1 cellular context compared by ENCODE assay signal in the genomic region with DNA sequence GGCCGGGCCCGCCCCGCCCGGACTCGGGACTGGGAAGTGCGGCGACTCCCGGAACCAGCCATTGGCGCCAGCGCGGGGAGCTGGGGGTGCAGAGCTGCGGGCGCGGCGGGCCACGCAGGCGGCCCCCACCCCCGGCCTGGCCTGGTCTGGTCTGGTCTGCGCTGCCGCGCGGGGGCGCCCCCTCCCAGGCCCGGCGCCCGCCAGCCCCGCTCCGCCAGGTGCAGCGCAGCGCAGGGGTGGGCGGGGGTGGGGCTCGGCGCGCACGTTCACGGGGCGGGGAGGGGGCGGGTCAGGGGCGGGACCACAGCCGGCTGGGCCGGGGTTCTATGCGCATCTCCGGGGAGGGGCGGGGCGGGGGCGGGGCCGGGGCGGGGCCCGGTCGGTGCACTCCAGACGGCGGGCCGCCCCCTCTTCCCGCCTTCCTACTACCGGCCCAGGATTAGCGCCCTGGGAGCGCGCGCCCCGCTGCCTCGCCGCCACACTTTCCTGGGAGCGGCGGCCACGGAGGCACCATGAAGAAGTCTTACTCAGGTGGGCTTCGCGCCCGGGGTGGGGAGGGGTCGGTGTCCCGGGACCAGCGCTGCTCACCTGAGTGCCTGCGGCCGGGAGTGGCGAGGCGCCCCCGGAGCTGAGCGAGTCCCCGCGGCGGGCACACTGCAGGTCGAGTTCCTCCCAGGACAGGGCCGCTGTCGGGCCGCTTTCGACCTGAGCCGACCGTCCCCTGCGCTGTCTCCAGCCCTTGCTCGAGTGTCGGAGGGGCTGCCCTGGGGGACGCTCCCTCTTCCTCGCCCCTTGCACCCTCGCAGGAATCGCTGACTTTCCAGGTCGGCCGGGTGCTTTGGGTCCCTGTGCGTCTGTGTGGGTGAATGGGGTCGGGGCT.
A peak's percentile ranks its signal among the peaks of the same experiment; 100 is the strongest.
TF ChIP-seq lines count a peak whose summit lies in the region.

No MANE protein-coding gene starts in this region.

TF ChIP-seq in HepG2, 621 proteins besides CTCF, POLR2A, EP300 and RAD21 (continued from another document and continues in another):
- TF ChIP-seq ZNF160 (CRISPR knock-in tag; IDR thresholded peaks at IDR 0.05) (0 out of 2 replicates have a peak, but pooled peaks have one; percentile 34), ZNF616 (CRISPR knock-in tag; IDR thresholded peaks at IDR 0.05; ENCODE audit: low read depth) (peak; percentile 92), NFIC (IDR thresholded peaks at IDR 0.05; ENCODE audit: low read length) (no peak), HCFC1 (IDR thresholded peaks at IDR 0.05; ENCODE audit: low read depth, low read length) (no peak), ZNF136 (CRISPR knock-in tag; IDR thresholded peaks at IDR 0.05; ENCODE audit: low read depth) (0 out of 2 replicates have a peak, but pooled peaks have one; percentile 39), BHLHE40 (IDR thresholded peaks at IDR 0.05; ENCODE audit: low read length) (no peak), ZMYM3 (CRISPR knock-in tag; IDR thresholded peaks at IDR 0.05) (0 out of 2 replicates have a peak, but pooled peaks have one; percentile 3), ZNF660 (CRISPR knock-in tag; IDR thresholded peaks at IDR 0.05; ENCODE audit: borderline replicate concordance, low read depth) (no peak), RFX1 (IDR thresholded peaks at IDR 0.05) (no peak), ZNF883 (CRISPR knock-in tag; IDR thresholded peaks at IDR 0.05; ENCODE audit: not compliant biosample characterization) (peak; percentile 97), FLYWCH1 (CRISPR knock-in tag; IDR thresholded peaks at IDR 0.05) (no peak), ZNF101 (CRISPR knock-in tag; IDR thresholded peaks at IDR 0.05; ENCODE audit: borderline replicate concordance, low read depth) (no peak), TOPORS (CRISPR knock-in tag; IDR thresholded peaks at IDR 0.05) (no peak; the same call in none of the 2 replicates), KDM6A (CRISPR knock-in tag; IDR thresholded peaks at IDR 0.05; ENCODE audit: low read depth) (no peak), MEIS1 (CRISPR knock-in tag; IDR thresholded peaks at IDR 0.05; ENCODE audit: borderline replicate concordance) (peak; percentile 79), SMYD3 (CRISPR knock-in tag; IDR thresholded peaks at IDR 0.05) (no peak), ARNT (IDR thresholded peaks at IDR 0.05) (no peak), ZNF30 (CRISPR knock-in tag; IDR thresholded peaks at IDR 0.05) (no peak), TBP (CRISPR knock-in tag; IDR thresholded peaks at IDR 0.05) (no peak), ZBTB42 (CRISPR knock-in tag; IDR thresholded peaks at IDR 0.05) (no peak), SMARCC2 (IDR thresholded peaks at IDR 0.05) (no peak), ZNF737 (CRISPR knock-in tag; IDR thresholded peaks at IDR 0.05; ENCODE audit: borderline replicate concordance) (no peak), JUNB (CRISPR knock-in tag; IDR thresholded peaks at IDR 0.05; ENCODE audit: borderline replicate concordance) (peak; percentile 36; the same call in 1 of the 2 replicates), NR2C2 (CRISPR knock-in tag; IDR thresholded peaks at IDR 0.05; ENCODE audit: borderline replicate concordance) (no peak), ZNF558 (CRISPR knock-in tag; IDR thresholded peaks at IDR 0.05; ENCODE audit: borderline replicate concordance) (peak; percentile 50; the same call in 1 of the 2 replicates), ZNF841 (CRISPR knock-in tag; IDR thresholded peaks at IDR 0.05; ENCODE audit: borderline replicate concordance) (no peak), TRIM24 (CRISPR knock-in tag; IDR thresholded peaks at IDR 0.05) (no peak), SP5 (CRISPR knock-in tag; IDR thresholded peaks at IDR 0.05; ENCODE audit: borderline replicate concordance, low read depth) (no peak), ZNF484 (CRISPR knock-in tag; IDR thresholded peaks at IDR 0.05; ENCODE audit: borderline replicate concordance, low read depth) (0 out of 2 replicates have a peak, but pooled peaks have one; percentile 24), SIN3A (IDR thresholded peaks at IDR 0.05; ENCODE audit: borderline replicate concordance, low read depth, low read length) (peak; percentile 58; the same call in 1 of the 2 replicates), MED13 (CRISPR knock-in tag; IDR thresholded peaks at IDR 0.05) (no peak; the same call in 1 of the 2 replicates), JDP2 (CRISPR knock-in tag; IDR thresholded peaks at IDR 0.05; ENCODE audit: borderline replicate concordance) (no peak), STAG1 (CRISPR knock-in tag; IDR thresholded peaks at IDR 0.05) (peak; percentile 60), ZSCAN22 (CRISPR knock-in tag; IDR thresholded peaks at IDR 0.05) (no peak), MIER2 (CRISPR knock-in tag; IDR thresholded peaks at IDR 0.05) (no peak), ZFP36L2 (CRISPR knock-in tag; IDR thresholded peaks at IDR 0.05) (no peak; the same call in 1 of the 2 replicates)
- TF ChIP-seq, protein P1, sequence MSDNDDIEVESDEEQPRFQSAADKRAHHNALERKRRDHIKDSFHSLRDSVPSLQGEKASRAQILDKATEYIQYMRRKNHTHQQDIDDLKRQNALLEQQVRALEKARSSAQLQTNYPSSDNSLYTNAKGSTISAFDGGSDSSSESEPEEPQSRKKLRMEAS (IDR thresholded peaks at IDR 0.05) = no peak
- TF ChIP-seq, protein P2, sequence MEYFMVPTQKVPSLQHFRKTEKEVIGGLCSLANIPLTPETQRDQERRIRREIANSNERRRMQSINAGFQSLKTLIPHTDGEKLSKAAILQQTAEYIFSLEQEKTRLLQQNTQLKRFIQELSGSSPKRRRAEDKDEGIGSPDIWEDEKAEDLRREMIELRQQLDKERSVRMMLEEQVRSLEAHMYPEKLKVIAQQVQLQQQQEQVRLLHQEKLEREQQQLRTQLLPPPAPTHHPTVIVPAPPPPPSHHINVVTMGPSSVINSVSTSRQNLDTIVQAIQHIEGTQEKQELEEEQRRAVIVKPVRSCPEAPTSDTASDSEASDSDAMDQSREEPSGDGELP (IDR thresholded peaks at IDR 0.05; ENCODE audit: borderline replicate concordance, low read depth) = no peak
- TF ChIP-seq, protein P3, sequence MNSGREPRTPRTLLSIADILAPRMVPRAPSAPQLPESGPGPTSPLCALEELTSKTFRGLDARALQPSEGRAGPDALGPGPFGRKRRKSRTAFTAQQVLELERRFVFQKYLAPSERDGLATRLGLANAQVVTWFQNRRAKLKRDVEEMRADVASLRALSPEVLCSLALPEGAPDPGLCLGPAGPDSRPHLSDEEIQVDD (CRISPR knock-in tag; IDR thresholded peaks at IDR 0.05; ENCODE audit: borderline replicate concordance) = peak; percentile 84; the same call in 1 of the 2 replicates
- TF ChIP-seq, protein P4, sequence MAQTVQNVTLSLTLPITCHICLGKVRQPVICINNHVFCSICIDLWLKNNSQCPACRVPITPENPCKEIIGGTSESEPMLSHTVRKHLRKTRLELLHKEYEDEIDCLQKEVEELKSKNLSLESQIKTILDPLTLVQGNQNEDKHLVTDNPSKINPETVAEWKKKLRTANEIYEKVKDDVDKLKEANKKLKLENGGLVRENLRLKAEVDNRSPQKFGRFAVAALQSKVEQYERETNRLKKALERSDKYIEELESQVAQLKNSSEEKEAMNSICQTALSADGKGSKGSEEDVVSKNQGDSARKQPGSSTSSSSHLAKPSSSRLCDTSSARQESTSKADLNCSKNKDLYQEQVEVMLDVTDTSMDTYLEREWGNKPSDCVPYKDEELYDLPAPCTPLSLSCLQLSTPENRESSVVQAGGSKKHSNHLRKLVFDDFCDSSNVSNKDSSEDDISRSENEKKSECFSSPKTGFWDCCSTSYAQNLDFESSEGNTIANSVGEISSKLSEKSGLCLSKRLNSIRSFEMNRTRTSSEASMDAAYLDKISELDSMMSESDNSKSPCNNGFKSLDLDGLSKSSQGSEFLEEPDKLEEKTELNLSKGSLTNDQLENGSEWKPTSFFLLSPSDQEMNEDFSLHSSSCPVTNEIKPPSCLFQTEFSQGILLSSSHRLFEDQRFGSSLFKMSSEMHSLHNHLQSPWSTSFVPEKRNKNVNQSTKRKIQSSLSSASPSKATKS (CRISPR knock-in tag; IDR thresholded peaks at IDR 0.05) = no peak
- TF ChIP-seq, protein P5, sequence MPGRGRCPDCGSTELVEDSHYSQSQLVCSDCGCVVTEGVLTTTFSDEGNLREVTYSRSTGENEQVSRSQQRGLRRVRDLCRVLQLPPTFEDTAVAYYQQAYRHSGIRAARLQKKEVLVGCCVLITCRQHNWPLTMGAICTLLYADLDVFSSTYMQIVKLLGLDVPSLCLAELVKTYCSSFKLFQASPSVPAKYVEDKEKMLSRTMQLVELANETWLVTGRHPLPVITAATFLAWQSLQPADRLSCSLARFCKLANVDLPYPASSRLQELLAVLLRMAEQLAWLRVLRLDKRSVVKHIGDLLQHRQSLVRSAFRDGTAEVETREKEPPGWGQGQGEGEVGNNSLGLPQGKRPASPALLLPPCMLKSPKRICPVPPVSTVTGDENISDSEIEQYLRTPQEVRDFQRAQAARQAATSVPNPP (CRISPR knock-in tag; IDR thresholded peaks at IDR 0.05) = no peak
- TF ChIP-seq, protein P6, sequence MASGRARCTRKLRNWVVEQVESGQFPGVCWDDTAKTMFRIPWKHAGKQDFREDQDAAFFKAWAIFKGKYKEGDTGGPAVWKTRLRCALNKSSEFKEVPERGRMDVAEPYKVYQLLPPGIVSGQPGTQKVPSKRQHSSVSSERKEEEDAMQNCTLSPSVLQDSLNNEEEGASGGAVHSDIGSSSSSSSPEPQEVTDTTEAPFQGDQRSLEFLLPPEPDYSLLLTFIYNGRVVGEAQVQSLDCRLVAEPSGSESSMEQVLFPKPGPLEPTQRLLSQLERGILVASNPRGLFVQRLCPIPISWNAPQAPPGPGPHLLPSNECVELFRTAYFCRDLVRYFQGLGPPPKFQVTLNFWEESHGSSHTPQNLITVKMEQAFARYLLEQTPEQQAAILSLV (CRISPR knock-in tag; IDR thresholded peaks at IDR 0.05; ENCODE audit: borderline replicate concordance) = peak; percentile 55; the same call in 1 of the 2 replicates
- TF ChIP-seq, protein P7, sequence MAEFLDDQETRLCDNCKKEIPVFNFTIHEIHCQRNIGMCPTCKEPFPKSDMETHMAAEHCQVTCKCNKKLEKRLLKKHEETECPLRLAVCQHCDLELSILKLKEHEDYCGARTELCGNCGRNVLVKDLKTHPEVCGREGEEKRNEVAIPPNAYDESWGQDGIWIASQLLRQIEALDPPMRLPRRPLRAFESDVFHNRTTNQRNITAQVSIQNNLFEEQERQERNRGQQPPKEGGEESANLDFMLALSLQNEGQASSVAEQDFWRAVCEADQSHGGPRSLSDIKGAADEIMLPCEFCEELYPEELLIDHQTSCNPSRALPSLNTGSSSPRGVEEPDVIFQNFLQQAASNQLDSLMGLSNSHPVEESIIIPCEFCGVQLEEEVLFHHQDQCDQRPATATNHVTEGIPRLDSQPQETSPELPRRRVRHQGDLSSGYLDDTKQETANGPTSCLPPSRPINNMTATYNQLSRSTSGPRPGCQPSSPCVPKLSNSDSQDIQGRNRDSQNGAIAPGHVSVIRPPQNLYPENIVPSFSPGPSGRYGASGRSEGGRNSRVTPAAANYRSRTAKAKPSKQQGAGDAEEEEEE (CRISPR knock-in tag; IDR thresholded peaks at IDR 0.05; ENCODE audit: borderline replicate concordance) = no peak
- TF ChIP-seq, protein P8, sequence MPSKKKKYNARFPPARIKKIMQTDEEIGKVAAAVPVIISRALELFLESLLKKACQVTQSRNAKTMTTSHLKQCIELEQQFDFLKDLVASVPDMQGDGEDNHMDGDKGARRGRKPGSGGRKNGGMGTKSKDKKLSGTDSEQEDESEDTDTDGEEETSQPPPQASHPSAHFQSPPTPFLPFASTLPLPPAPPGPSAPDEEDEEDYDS (CRISPR knock-in tag; IDR thresholded peaks at IDR 0.05) = peak; percentile 51; the same call in 1 of the 2 replicates
- TF ChIP-seq, protein P9, sequence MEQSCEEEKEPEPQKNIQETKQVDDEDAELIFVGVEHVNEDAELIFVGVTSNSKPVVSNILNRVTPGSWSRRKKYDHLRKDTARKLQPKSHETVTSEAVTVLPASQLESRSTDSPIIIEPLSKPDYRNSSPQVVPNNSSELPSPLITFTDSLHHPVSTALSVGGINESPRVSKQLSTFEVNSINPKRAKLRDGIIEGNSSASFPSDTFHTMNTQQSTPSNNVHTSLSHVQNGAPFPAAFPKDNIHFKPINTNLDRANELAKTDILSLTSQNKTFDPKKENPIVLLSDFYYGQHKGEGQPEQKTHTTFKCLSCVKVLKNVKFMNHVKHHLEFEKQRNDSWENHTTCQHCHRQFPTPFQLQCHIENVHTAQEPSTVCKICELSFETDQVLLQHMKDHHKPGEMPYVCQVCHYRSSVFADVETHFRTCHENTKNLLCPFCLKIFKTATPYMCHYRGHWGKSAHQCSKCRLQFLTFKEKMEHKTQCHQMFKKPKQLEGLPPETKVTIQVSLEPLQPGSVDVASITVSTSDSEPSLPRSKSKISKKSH (CRISPR knock-in tag; IDR thresholded peaks at IDR 0.05; ENCODE audit: borderline replicate concordance) = peak; percentile 26; the same call in 1 of the 2 replicates
- TF ChIP-seq, protein P10, sequence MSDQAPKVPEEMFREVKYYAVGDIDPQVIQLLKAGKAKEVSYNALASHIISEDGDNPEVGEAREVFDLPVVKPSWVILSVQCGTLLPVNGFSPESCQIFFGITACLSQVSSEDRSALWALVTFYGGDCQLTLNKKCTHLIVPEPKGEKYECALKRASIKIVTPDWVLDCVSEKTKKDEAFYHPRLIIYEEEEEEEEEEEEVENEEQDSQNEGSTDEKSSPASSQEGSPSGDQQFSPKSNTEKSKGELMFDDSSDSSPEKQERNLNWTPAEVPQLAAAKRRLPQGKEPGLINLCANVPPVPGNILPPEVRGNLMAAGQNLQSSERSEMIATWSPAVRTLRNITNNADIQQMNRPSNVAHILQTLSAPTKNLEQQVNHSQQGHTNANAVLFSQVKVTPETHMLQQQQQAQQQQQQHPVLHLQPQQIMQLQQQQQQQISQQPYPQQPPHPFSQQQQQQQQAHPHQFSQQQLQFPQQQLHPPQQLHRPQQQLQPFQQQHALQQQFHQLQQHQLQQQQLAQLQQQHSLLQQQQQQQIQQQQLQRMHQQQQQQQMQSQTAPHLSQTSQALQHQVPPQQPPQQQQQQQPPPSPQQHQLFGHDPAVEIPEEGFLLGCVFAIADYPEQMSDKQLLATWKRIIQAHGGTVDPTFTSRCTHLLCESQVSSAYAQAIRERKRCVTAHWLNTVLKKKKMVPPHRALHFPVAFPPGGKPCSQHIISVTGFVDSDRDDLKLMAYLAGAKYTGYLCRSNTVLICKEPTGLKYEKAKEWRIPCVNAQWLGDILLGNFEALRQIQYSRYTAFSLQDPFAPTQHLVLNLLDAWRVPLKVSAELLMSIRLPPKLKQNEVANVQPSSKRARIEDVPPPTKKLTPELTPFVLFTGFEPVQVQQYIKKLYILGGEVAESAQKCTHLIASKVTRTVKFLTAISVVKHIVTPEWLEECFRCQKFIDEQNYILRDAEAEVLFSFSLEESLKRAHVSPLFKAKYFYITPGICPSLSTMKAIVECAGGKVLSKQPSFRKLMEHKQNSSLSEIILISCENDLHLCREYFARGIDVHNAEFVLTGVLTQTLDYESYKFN (CRISPR knock-in tag; conservative IDR thresholded peaks at IDR 0.05) = no peak; the same call in 1 of the 2 replicates
- TF ChIP-seq, protein P11, sequence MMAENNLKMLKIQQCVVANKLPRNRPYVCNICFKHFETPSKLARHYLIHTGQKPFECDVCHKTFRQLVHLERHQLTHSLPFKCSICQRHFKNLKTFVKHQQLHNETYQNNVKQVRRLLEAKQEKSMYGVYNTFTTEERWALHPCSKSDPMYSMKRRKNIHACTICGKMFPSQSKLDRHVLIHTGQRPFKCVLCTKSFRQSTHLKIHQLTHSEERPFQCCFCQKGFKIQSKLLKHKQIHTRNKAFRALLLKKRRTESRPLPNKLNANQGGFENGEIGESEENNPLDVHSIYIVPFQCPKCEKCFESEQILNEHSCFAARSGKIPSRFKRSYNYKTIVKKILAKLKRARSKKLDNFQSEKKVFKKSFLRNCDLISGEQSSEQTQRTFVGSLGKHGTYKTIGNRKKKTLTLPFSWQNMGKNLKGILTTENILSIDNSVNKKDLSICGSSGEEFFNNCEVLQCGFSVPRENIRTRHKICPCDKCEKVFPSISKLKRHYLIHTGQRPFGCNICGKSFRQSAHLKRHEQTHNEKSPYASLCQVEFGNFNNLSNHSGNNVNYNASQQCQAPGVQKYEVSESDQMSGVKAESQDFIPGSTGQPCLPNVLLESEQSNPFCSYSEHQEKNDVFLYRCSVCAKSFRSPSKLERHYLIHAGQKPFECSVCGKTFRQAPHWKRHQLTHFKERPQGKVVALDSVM (CRISPR knock-in tag; IDR thresholded peaks at IDR 0.05) = no peak
